ENCODE assay signal across 8 cellular contexts in the genomic region with DNA sequence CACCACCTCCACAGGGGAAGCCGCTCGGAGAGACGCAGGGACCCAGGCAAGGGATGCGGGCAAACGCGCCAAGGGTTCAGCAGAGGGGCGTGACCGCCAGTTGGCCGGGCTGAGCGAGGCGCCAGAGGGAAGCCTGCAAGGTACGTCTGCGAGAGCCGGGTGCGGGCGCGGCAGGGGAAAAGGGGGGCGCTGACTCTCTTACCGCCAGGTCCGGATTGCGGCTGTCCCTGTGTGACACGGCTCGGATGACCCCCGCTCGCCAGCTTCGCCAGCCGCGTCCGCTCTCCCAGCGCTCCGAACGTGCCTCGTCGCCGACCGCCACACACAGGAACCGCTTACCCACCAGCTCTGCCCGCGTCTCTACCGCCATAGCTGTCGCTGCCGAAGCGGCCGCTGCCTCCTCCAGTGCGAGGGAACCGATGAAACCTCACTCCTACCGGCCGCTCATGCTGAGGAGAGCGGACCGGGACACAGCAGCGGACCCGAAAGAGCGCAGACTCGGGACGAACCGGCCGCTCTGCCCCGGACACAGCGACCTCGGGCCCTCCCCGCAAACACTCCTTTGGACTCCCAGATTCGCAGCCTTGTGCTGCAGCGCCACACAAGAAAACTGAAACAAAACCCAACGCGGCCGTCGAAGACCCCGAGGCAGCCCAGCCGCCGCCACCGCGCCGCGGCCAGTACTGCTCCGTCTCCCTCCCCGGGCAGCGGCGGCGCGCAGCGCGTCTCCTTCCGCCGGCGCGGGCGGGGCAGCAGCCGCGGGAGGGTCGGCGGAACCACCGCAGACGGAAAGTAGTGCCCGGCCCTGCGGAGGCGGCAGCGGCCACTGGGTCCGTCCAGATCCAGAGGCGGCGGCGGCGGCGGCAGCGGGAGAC. TPM values are rescaled to one million over a fixed set of nuclear protein-coding genes. Genes with fewer than 3 reads are reported as not detected.
DNase-seq lines count a peak whose midpoint lies in the region; ATAC-seq and TF ChIP-seq lines count a peak whose summit lies in the region.

A gene with protein sequence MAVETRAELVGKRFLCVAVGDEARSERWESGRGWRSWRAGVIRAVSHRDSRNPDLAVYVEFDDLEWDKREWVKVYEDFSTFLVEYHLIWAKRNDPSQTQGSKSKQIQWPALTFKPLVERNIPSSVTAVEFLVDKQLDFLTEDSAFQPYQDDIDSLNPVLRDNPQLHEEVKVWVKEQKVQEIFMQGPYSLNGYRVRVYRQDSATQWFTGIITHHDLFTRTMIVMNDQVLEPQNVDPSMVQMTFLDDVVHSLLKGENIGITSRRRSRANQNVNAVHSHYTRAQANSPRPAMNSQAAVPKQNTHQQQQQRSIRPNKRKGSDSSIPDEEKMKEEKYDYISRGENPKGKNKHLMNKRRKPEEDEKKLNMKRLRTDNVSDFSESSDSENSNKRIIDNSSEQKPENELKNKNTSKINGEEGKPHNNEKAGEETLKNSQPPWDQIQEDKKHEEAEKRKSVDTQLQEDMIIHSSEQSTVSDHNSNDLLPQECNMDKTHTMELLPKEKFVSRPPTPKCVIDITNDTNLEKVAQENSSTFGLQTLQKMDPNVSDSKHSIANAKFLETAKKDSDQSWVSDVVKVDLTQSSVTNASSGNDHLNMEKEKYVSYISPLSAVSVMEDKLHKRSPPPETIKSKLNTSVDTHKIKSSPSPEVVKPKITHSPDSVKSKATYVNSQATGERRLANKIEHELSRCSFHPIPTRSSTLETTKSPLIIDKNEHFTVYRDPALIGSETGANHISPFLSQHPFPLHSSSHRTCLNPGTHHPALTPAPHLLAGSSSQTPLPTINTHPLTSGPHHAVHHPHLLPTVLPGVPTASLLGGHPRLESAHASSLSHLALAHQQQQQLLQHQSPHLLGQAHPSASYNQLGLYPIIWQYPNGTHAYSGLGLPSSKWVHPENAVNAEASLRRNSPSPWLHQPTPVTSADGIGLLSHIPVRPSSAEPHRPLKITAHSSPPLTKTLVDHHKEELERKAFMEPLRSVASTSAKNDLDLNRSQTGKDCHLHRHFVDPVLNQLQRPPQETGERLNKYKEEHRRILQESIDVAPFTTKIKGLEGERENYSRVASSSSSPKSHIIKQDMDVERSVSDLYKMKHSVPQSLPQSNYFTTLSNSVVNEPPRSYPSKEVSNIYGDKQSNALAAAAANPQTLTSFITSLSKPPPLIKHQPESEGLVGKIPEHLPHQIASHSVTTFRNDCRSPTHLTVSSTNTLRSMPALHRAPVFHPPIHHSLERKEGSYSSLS (N-terminal part only) (minus strand): TSS at position 685 of the 875 bp plus-strand sequence. CDS start 315 bp downstream, at position 370.

- POLR2A ChIA-PET in AG04450 (lab: Yijun Ruan, JAX), result interaction anchor here (0.6 to 1.2 kb wide), 4 partner anchors 55 to 196 kb away, joined by 3 to 4 read pairs (median 4); no protein-coding TSS in a partner anchor
- POLR2A ChIA-PET in activated CD4-positive, alpha-beta T cell treated with anti-CD3 and anti-CD28 coated beads, Interleukin-2, amount 10 ng/mL, durations not matched to agents 7 days and 5 days (lab: Charles Lee), result no interaction called here

- TF ChIP-seq CTCF in AG04450 (IDR thresholded peaks at IDR 0.05; ENCODE audit: low read depth, low read length), result no peak

- peaks cover 1% of the 10 kb centered on the region for H3K36me3 Mint-ChIP-seq in activated CD4-positive, alpha-beta T cell treated with anti-CD3 and anti-CD28 coated beads, Interleukin-2, amount 10 ng/mL, durations not matched to agents 7 days and 5 days (ENCODE audit: low read depth)

- ATAC-seq in GM18520 (IDR thresholded peaks at IDR 0.05; ENCODE audit: unreplicated experiment) (peak; percentile 69), HG03045 (IDR thresholded peaks at IDR 0.05; ENCODE audit: unreplicated experiment) (peak; percentile 74)

- peak within 1 kb of the TSS; percentile 88 for H3K4me3 Mint-ChIP-seq in activated CD4-positive, alpha-beta T cell treated with anti-CD3 and anti-CD28 coated beads, Interleukin-2, amount 10 ng/mL, durations not matched to agents 7 days and 5 days

- DNase-seq in AG04450 (ENCODE audit: low read depth, low spot score) (peak; percentile 42), NCI-H446 treated with DMSO at 0.1 percent for 48 hours (lab: John Stamatoyannopoulos, UW) (peak; percentile 65), dedifferentiated amniotic fluid mesenchymal stem cell (ENCODE audit: extremely low spot score) (peak; percentile 59), left kidney (ENCODE audit: low read depth, low spot score) (peak; percentile 94)
- peak; percentile 62 for DNase-seq in activated CD4-positive, alpha-beta T cell treated with anti-CD3 and anti-CD28 coated beads, Interleukin-2, amount 10 ng/mL, durations not matched to agents 7 days and 5 days
- DNase-seq in stimulated activated CD4-positive, alpha-beta T cell treated with anti-CD3 and anti-CD28 coated beads, Interleukin-2, amount 100 ng/mL, for 24 hours, result peak; percentile 62 to 72

- H3K27me3 Mint-ChIP-seq in activated CD4-positive, alpha-beta T cell treated with anti-CD3 and anti-CD28 coated beads, Interleukin-2, amount 10 ng/mL, durations not matched to agents 7 days and 5 days, result peaks cover 6% of the 10 kb centered on the region

- H3K27ac ChIP-seq in AG04450 (ENCODE audit: low read depth, low read length), result peak within 1 kb of the TSS; percentile 84

- peaks cover 21% of the 10 kb centered on the region for H3K4me1 Mint-ChIP-seq in activated CD4-positive, alpha-beta T cell treated with anti-CD3 and anti-CD28 coated beads, Interleukin-2, amount 10 ng/mL, durations not matched to agents 7 days and 5 days

- peak within 1 kb of the TSS; percentile 86 for H3K27ac Mint-ChIP-seq in activated CD4-positive, alpha-beta T cell treated with anti-CD3 and anti-CD28 coated beads, Interleukin-2, amount 10 ng/mL, durations not matched to agents 7 days and 5 days

- CTCF ChIA-PET in AG04450 (lab: Charles Lee), result interaction anchor here (1.0 to 1.5 kb wide), 4 partner anchors 163 to 299 kb away, joined by 3 to 5 read pairs (median 4); no protein-coding TSS in a partner anchor
- CTCF ChIA-PET in activated CD4-positive, alpha-beta T cell treated with anti-CD3 and anti-CD28 coated beads, Interleukin-2, amount 10 ng/mL, durations not matched to agents 7 days and 5 days (lab: Charles Lee), result interaction anchor here (0.6 to 1.7 kb wide), 5 partner anchors 11 to 1715 kb away, joined by 3 to 5 read pairs (median 3); no protein-coding TSS in a partner anchor

- H3K4me3 ChIP-seq in AG04450 (ENCODE audit: low read depth, low read length), result peak within 1 kb of the TSS; percentile 83

- H3K27me3 ChIP-seq in AG04450 (ENCODE audit: control insufficient read depth, insufficient read depth, low read length), result no peaks in the 10 kb centered on the region

- no peaks in the 10 kb centered on the region for H3K9me3 ChIP-seq in AG04450 (ENCODE audit: control insufficient read depth, insufficient read depth, low read length)

- H3K9me3 Mint-ChIP-seq in activated CD4-positive, alpha-beta T cell treated with anti-CD3 and anti-CD28 coated beads, Interleukin-2, amount 10 ng/mL, durations not matched to agents 7 days and 5 days, result peaks cover 2% of the 10 kb centered on the region

RNA-seq across cellular contexts. Expression of the gene that starts here (rescaled TPM):
- 36.8 and 45.0 TPM in 2 replicates for polyA plus RNA-seq in AG04450 (2011; rRNA removed)
- 55.3 and 87.4 TPM in 2 replicates for polyA minus RNA-seq in AG04450 (2011; rRNA and poly(A)+ RNA removed)
- total RNA-seq in activated CD4-positive, alpha-beta T cell treated with anti-CD3 and anti-CD28 coated beads, Interleukin-2, amount 10 ng/mL, durations not matched to agents 7 days and 5 days, result 10 to 100 TPM; 57.4 to 62.2 TPM

Comparison
In these comparisons a context has a peak if more than half of its experiments do, and no peak if none do; other contexts are left out.
1. Peak in every context shown above with its lines: DNase-seq, ATAC-seq, H3K4me3 ChIP-seq and H3K27ac ChIP-seq.
2. DNase-seq: peak in every context shown above with its lines; median percentile 94 in left kidney; 67 in stimulated activated CD4-positive, alpha-beta T cell treated with anti-CD3 and anti-CD28 coated beads, Interleukin-2, amount 100 ng/mL, for 24 hours; 65 in NCI-H446 treated with DMSO at 0.1 percent for 48 hours; 62 in activated CD4-positive, alpha-beta T cell treated with anti-CD3 and anti-CD28 coated beads, Interleukin-2, amount 10 ng/mL, durations not matched to agents 7 days and 5 days; 59 in dedifferentiated amniotic fluid mesenchymal stem cell; 42 in AG04450.